Comparison of ENCODE assay signal across 18 cellular contexts in genomic region chr20:56781108-56781739, GRCh38.
DNase-seq lines count a peak whose midpoint lies in the region; ATAC-seq, FAIRE-seq and TF ChIP-seq lines count a peak whose summit lies in the region.
"Had no signal": no experiment of that assay in that cellular context is flagged by ENCODE, and none has a peak within 500 bp of the region (broad histone marks: within the 10 kb centered on the region; RNA-seq: fewer than 3 reads in every experiment).

No MANE protein-coding gene starts in this region.

- no peaks in the 10 kb centered on the region for H3K36me3 Mint-ChIP-seq in chondrocyte (ENCODE audit: low read depth)

- intact Hi-C loops in cardiac septum (cut with DNase I) (no loop called here), left ventricle myocardium inferior (cut with micrococcal nuclease) (no loop called here), mucosa of descending colon (cut with DNase I, micrococcal nuclease) (no loop called here)

- H3K4me1 Mint-ChIP-seq in chondrocyte (ENCODE audit: low read depth): peaks cover 31% of the 10 kb centered on the region

- TF ChIP-seq CTCF in left ventricle myocardium inferior (IDR thresholded peaks at IDR 0.05; ENCODE audit: borderline replicate concordance): no peak
- no peak for TF ChIP-seq CTCF in chondrocyte (IDR thresholded peaks at IDR 0.05)
- no peak for TF ChIP-seq CTCF in mucosa of descending colon (IDR thresholded peaks at IDR 0.05)

- no peak for ATAC-seq in mucosa of descending colon
- ATAC-seq: body of pancreas, HCT116, heart left ventricle had no signal

- peaks cover 6% of the 10 kb centered on the region for H3K4me1 ChIP-seq in left ventricle myocardium inferior
- no peaks in the 10 kb centered on the region for H3K4me1 ChIP-seq in mucosa of descending colon (ENCODE audit: low read depth)
- H3K4me1 ChIP-seq: body of pancreas had no signal

- no peak overlapping the region for H3K4me3 ChIP-seq in left ventricle myocardium inferior
- no peak overlapping the region for H3K4me3 ChIP-seq in mucosa of descending colon
- H3K4me3 ChIP-seq: body of pancreas, heart left ventricle, smooth muscle cell had no signal

- FAIRE-seq in GM12891 (lab: Jason Lieb, UNC): no peak

- no peak overlapping the region for H3K27ac Mint-ChIP-seq in chondrocyte (ENCODE audit: unreplicated experiment)
- H3K27ac Mint-ChIP-seq: nephron had no signal

- no peaks in the 10 kb centered on the region for H3K9me3 Mint-ChIP-seq in chondrocyte (ENCODE audit: low read depth)
- H3K9me3 Mint-ChIP-seq: nephron had no signal

- H3K27ac ChIP-seq in left ventricle myocardium inferior (replicated peaks): no peak overlapping the region
- H3K27ac ChIP-seq: body of pancreas had no signal

- H3K27me3 ChIP-seq in left ventricle myocardium inferior (ENCODE audit: low read depth): peaks cover 78% of the 10 kb centered on the region
- H3K27me3 ChIP-seq: body of pancreas had no signal

- no peak for TF ChIP-seq POLR2A in GM12891 (IDR thresholded peaks at IDR 0.05; ENCODE audit: low read depth, low read length)

- H3K4me3 Mint-ChIP-seq in chondrocyte (ENCODE audit: unreplicated experiment): no peak overlapping the region
- H3K4me3 Mint-ChIP-seq: nephron had no signal

- H3K9me3 ChIP-seq in left ventricle myocardium inferior (replicated peaks): no peaks in the 10 kb centered on the region
- no peaks in the 10 kb centered on the region for H3K9me3 ChIP-seq in mucosa of descending colon
- H3K9me3 ChIP-seq: body of pancreas, heart left ventricle had no signal

- no peaks in the 10 kb centered on the region for H3K27me3 Mint-ChIP-seq in chondrocyte (ENCODE audit: low read depth)

- H3K36me3 ChIP-seq in left ventricle myocardium inferior: no peaks in the 10 kb centered on the region
- H3K36me3 ChIP-seq in mucosa of descending colon (ENCODE audit: low read depth): no peaks in the 10 kb centered on the region
- H3K36me3 ChIP-seq: heart left ventricle had no signal

- DNase-seq in cardiac septum (ENCODE audit: low spot score) (peak; percentile 47), left ventricle myocardium inferior (no peak), chondrocyte (ENCODE audit: low spot score) (peak; percentile 78), mucosa of descending colon (peak in 2 of 3 donors; percentile 3 to 67), NCI-H774 (lab: John Stamatoyannopoulos, UW) (no peak), NCI-H1694 (lab: John Stamatoyannopoulos, UW) (no peak), GM12891 (ENCODE audit: insufficient read length, low spot score) (no peak), NCI-H187 (lab: John Stamatoyannopoulos, UW) (no peak)
- DNase-seq: activated CD4-positive, alpha-beta T cell treated with anti-CD3 and anti-CD28 coated beads for 48 hours; body of pancreas; COR-L47; heart left ventricle; NCI-H1048; OCI-M1; T-helper 1 cell had no signal

TF ChIP-seq in GM12891, 5 proteins besides CTCF, POLR2A, EP300 and RAD21:
- TF ChIP-seq PAX5 (IDR thresholded peaks at IDR 0.05; ENCODE audit: insufficient read depth, low read length, severe bottlenecking): no peak
- TF ChIP-seq POLR2AphosphoS5 (IDR thresholded peaks at IDR 0.05; ENCODE audit: low read depth, low read length): no peak
- TF ChIP-seq SPI1 (IDR thresholded peaks at IDR 0.05; ENCODE audit: low read depth, low read length): no peak
- TF ChIP-seq TAF1 (IDR thresholded peaks at IDR 0.05; ENCODE audit: low read depth, low read length): no peak
- no peak for TF ChIP-seq POU2F2 (IDR thresholded peaks at IDR 0.05; ENCODE audit: low read depth, low read length)

Comparison
In these comparisons a context has a peak if more than half of its experiments do, and no peak if none do; other contexts are left out.
1. DNase-seq: peak in cardiac septum (single experiment), chondrocyte (single experiment) and mucosa of descending colon (2 of 3); none in left ventricle myocardium inferior (single experiment), NCI-H774 (single experiment), NCI-H1694 (single experiment), GM12891 (single experiment) and NCI-H187 (0 of 2).